ENCODE assay signal across 21 cellular contexts in the genomic region with DNA sequence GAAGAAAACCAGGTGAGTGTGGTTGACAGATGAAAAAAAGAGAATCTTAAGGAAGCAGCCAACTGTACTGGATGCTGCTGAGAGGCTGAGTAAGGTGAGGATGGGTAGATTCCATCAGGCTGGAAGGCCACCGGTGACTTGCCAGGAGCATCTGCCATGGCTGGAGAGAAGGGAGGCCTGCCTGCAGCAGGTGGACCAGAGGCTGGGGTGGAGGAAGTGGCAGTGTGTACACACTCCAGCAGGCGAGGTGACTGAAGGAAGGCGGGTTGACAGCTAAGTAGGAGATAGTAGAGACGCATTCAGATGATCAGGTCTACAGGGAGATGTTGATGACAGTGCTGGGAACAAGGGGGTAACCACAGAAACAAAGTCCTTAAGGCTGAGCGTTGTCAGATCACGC.
"Had no signal": no experiment of that assay in that cellular context is flagged by ENCODE, and none has a peak within 500 bp of the region (broad histone marks: within the 10 kb centered on the region; RNA-seq: fewer than 3 reads in every experiment).

No MANE protein-coding gene starts in this region.

- H3K27ac Mint-ChIP-seq: immature natural killer cell, mesothelial cell of epicardium had no signal

- DNase-seq: dermis blood vessel endothelial cell; effector CD4-positive, alpha-beta T cell; effector memory CD4-positive, alpha-beta T cell; foreskin melanocyte; gastrocnemius medialis; glutamatergic neuron; head of caudate nucleus; heart right ventricle; hippocampal formation; immature natural killer cell; kidney; kidney glomerular epithelial cell; left lung; left ventricle myocardium superior; lower lobe of right lung; mesenchymal stem cell; mucosa of descending colon had no signal

- H3K36me3 ChIP-seq: esophagus muscularis mucosa, gastrocnemius medialis, heart right ventricle, left lung, lower lobe of right lung had no signal

- H3K27ac ChIP-seq: coronary artery, dorsolateral prefrontal cortex, esophagus muscularis mucosa, gastrocnemius medialis, heart right ventricle, left lung, lower lobe of right lung had no signal

- H3K4me1 Mint-ChIP-seq: immature natural killer cell, mesothelial cell of epicardium had no signal

- H3K4me3 ChIP-seq: coronary artery, dorsolateral prefrontal cortex, esophagus muscularis mucosa, gastrocnemius medialis, heart right ventricle, left lung, lower lobe of right lung, mucosa of descending colon had no signal

- H3K9me3 ChIP-seq: gastrocnemius medialis, left lung, lower lobe of right lung, mucosa of descending colon had no signal

- ATAC-seq: gastrocnemius medialis, heart right ventricle, left lung, left ventricle myocardium superior, mucosa of descending colon had no signal

- H3K4me3 Mint-ChIP-seq: immature natural killer cell, mesothelial cell of epicardium had no signal

- H3K27me3 ChIP-seq: dorsolateral prefrontal cortex, left lung had no signal

- H3K9me3 Mint-ChIP-seq: immature natural killer cell had no signal

- H3K4me1 ChIP-seq: esophagus muscularis mucosa, gastrocnemius medialis, heart right ventricle, left lung, lower lobe of right lung had no signal
